Comparison of ENCODE assay signal across 14 cellular contexts in the genomic region with DNA sequence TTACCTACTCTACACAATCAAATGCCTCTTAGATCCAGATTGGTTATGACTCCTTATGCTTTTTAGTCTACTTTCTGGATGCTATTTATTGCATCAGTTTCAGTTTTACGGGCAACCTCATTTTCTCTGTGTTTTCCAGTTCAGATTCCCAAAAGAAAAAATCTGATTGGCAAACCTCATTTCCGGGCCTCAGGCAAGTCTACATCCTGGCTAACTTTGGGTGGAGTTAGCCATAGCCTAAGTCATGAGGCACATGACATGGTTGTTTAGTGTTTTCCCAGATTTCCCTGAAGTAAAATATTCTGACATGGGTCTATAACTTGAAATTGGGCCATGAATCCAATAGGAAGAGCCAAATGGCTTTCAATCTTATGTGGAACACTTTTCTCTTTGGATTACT.
DNase-seq lines count a peak whose midpoint lies in the region; ATAC-seq and TF ChIP-seq lines count a peak whose summit lies in the region.
"Had no signal": no experiment of that assay in that cellular context is flagged by ENCODE, and none has a peak within 500 bp of the region (broad histone marks: within the 10 kb centered on the region; RNA-seq: fewer than 3 reads in every experiment).

No MANE protein-coding gene starts in this region.

- no peaks in the 10 kb centered on the region for H3K36me3 Mint-ChIP-seq in MCF 10A (ENCODE audit: insufficient read depth, unreplicated experiment)
- H3K36me3 Mint-ChIP-seq: CD4-positive, alpha-beta memory T cell had no signal

- H3K27ac ChIP-seq in breast epithelium (no peak overlapping the region), PC-3 (ENCODE audit: low read length) (no peak overlapping the region)
- H3K27ac ChIP-seq: C4-2B had no signal

- no peaks in the 10 kb centered on the region for H3K9me3 ChIP-seq in breast epithelium
- no peaks in the 10 kb centered on the region for H3K9me3 ChIP-seq in PC-3 (ENCODE audit: low read length)
- H3K9me3 ChIP-seq: BE2C, HAP-1 had no signal

- H3K36me3 ChIP-seq in breast epithelium (no peaks in the 10 kb centered on the region), PC-3 (ENCODE audit: low read depth, low read length) (no peaks in the 10 kb centered on the region)
- H3K36me3 ChIP-seq: BE2C, HAP-1 had no signal

- no peak for TF ChIP-seq POLR2A in breast epithelium (IDR thresholded peaks at IDR 0.05)

- H3K27me3 ChIP-seq in breast epithelium (no peaks in the 10 kb centered on the region), PC-3 (ENCODE audit: low read length) (no peaks in the 10 kb centered on the region)
- H3K27me3 ChIP-seq: BE2C had no signal

- no peaks in the 10 kb centered on the region for H3K4me1 ChIP-seq in breast epithelium
- no peaks in the 10 kb centered on the region; the same call in 1 of the 2 replicates for H3K4me1 ChIP-seq in PC-3 (ENCODE audit: insufficient read depth, low read length)
- H3K4me1 ChIP-seq: BE2C, HAP-1 had no signal

- no peak overlapping the region for H3K4me2 ChIP-seq in PC-3 (ENCODE audit: low read length)

- 0 out of 2 replicates have a peak overlapping the region, but pooled peaks have one; percentile 5 for H2AFZ ChIP-seq in PC-3 (ENCODE audit: low read length)

- ATAC-seq in PC-3 = no peak
- ATAC-seq: GM12878 had no signal

- no peaks in the 10 kb centered on the region for H3F3A ChIP-seq in PC-3 (ENCODE audit: low read length, unreplicated experiment)

- no peaks in the 10 kb centered on the region for H4K20me1 ChIP-seq in PC-3 (ENCODE audit: low read length)

- BruUV-seq in MCF 10A (replicated peaks; lab: Mats Ljungman, UMichigan) = no TSS peak
- BruUV-seq in PC-3 (replicated peaks; lab: Mats Ljungman, UMichigan) = no TSS peak

- H3K4me3 ChIP-seq in breast epithelium (no peak overlapping the region), PC-3 (ENCODE audit: low read length) (no peak overlapping the region)
- H3K4me3 ChIP-seq: GM12878, HAP-1 had no signal

- DNase-seq in MCF 10A (ENCODE audit: unreplicated experiment) = peak; percentile 11
- DNase-seq in breast epithelium (ENCODE audit: low spot score in 2 of 2) = no peak
- DNase-seq in H4 (ENCODE audit: low spot score) = peak; percentile 13
- no peak for DNase-seq in PC-3
- peak; percentile 70 for DNase-seq in foreskin melanocyte
- no peak for DNase-seq in DMS79 treated with DMSO at 0.1 percent for 48 hours (lab: John Stamatoyannopoulos, UW)
- DNase-seq in NCI-H2029 (lab: John Stamatoyannopoulos, UW) = no peak
- DNase-seq: BE2C; CD4-positive, alpha-beta memory T cell; GOT3; IMR-90 had no signal

- no peak overlapping the region for H3K9ac ChIP-seq in PC-3 (ENCODE audit: low read length)

- no peaks in the 10 kb centered on the region for H3K27me3 Mint-ChIP-seq in MCF 10A (ENCODE audit: insufficient read depth, unreplicated experiment)

- intact Hi-C loops in MCF 10A (cut with micrococcal nuclease) (no loop called here), breast epithelium (cut with DNase I; ENCODE audit: low total_unique reads) (no loop called here), PC-3 (cut with micrococcal nuclease) (no loop called here)

- POLR2A ChIA-PET in MCF 10A (lab: Yijun Ruan, JAX) = no interaction called here
- POLR2A ChIA-PET in PC-3 (lab: Charles Lee; ENCODE audit: unreplicated experiment) = no interaction called here

- H3K9me3 Mint-ChIP-seq in MCF 10A (ENCODE audit: unreplicated experiment) = no peaks in the 10 kb centered on the region

- 0 out of 2 replicates have a peak, but pooled peaks cover 4% of the 10 kb centered on the region for H3K9me2 ChIP-seq in PC-3 (replicated peaks; ENCODE audit: low read length)

- no peaks in the 10 kb centered on the region for H3K4me1 Mint-ChIP-seq in MCF 10A (ENCODE audit: insufficient read depth, unreplicated experiment)
- H3K4me1 Mint-ChIP-seq: CD4-positive, alpha-beta memory T cell had no signal

- TF ChIP-seq CTCF in MCF 10A (IDR thresholded peaks at IDR 0.05; ENCODE audit: unreplicated experiment) = no peak
- no peak for TF ChIP-seq CTCF in breast epithelium (IDR thresholded peaks at IDR 0.05)
- no peak for TF ChIP-seq CTCF in PC-3 (conservative IDR thresholded peaks at IDR 0.05; ENCODE audit: low read depth, low read length)

- H3K79me2 ChIP-seq in PC-3 (ENCODE audit: low read length) = no peaks in the 10 kb centered on the region

- CTCF ChIA-PET in MCF 10A (lab: Yijun Ruan, JAX) = no interaction called here
- CTCF ChIA-PET in PC-3 (lab: Charles Lee) = no interaction called here

- H3K27ac Mint-ChIP-seq in MCF 10A (ENCODE audit: low read depth, unreplicated experiment) = no peak overlapping the region
- H3K27ac Mint-ChIP-seq: CD4-positive, alpha-beta memory T cell had no signal

- no peak overlapping the region for H3K4me3 Mint-ChIP-seq in MCF 10A (ENCODE audit: unreplicated experiment)
- H3K4me3 Mint-ChIP-seq: CD4-positive, alpha-beta memory T cell had no signal

Comparison
In these comparisons a context has a peak if more than half of its experiments do, and no peak if none do; other contexts are left out.
1. DNase-seq: peak in MCF 10A (single experiment), H4 (single experiment) and foreskin melanocyte (single experiment); none in breast epithelium (0 of 2), PC-3 (single experiment), DMS79 treated with DMSO at 0.1 percent for 48 hours (single experiment) and NCI-H2029 (single experiment).